In genomic region chr3:29618395-29619291, GRCh38 we compare ENCODE assay signal across 17 cellular contexts.
DNase-seq lines count a peak whose midpoint lies in the region; ATAC-seq and TF ChIP-seq lines count a peak whose summit lies in the region.
"Had no signal": no experiment of that assay in that cellular context is flagged by ENCODE, and none has a peak within 500 bp of the region (broad histone marks: within the 10 kb centered on the region; RNA-seq: fewer than 3 reads in every experiment).

No MANE protein-coding gene starts in this region.

- in situ Hi-C loops in G401 (cut with HindIII; ENCODE audit: low sequenced_read_pairs) = no loop called here

- no peaks in the 10 kb centered on the region for H3K4me1 Mint-ChIP-seq in activated CD8-positive, alpha-beta T cell treated with anti-CD3 and anti-CD28 coated beads for 36 hours (ENCODE audit: low read depth)
- no peaks in the 10 kb centered on the region for H3K4me1 Mint-ChIP-seq in CD8-positive, alpha-beta T cell (ENCODE audit: low read depth)

- no peaks in the 10 kb centered on the region for H3K9me3 Mint-ChIP-seq in activated CD8-positive, alpha-beta T cell treated with anti-CD3 and anti-CD28 coated beads for 36 hours
- H3K9me3 Mint-ChIP-seq in CD8-positive, alpha-beta T cell = no peaks in the 10 kb centered on the region
- H3K9me3 Mint-ChIP-seq: neural progenitor cell had no signal

- intact Hi-C loops in activated CD8-positive, alpha-beta T cell treated with anti-CD3 and anti-CD28 coated beads for 36 hours (cut with micrococcal nuclease) = no loop called here
- intact Hi-C loops in CD8-positive, alpha-beta T cell (cut with DNase I, micrococcal nuclease) = no loop called here

- H3K27me3 Mint-ChIP-seq in activated CD8-positive, alpha-beta T cell treated with anti-CD3 and anti-CD28 coated beads for 36 hours = peaks cover 2% of the 10 kb centered on the region
- H3K27me3 Mint-ChIP-seq in CD8-positive, alpha-beta T cell (ENCODE audit: low read depth) = no peaks in the 10 kb centered on the region

- H3K9me3 ChIP-seq in CD8-positive, alpha-beta T cell (ENCODE audit: low read length) = no peaks in the 10 kb centered on the region
- H3K9me3 ChIP-seq: Peyer's patch, spleen, transverse colon had no signal

- H3K27ac Mint-ChIP-seq in activated CD8-positive, alpha-beta T cell treated with anti-CD3 and anti-CD28 coated beads for 36 hours = no peak overlapping the region
- no peak overlapping the region for H3K27ac Mint-ChIP-seq in CD8-positive, alpha-beta T cell
- H3K27ac Mint-ChIP-seq: neural progenitor cell had no signal

- no peaks in the 10 kb centered on the region for H3K36me3 ChIP-seq in CD8-positive, alpha-beta T cell (ENCODE audit: insufficient read depth, low read length)
- H3K36me3 ChIP-seq: neural progenitor cell, Peyer's patch, spleen, transverse colon had no signal

- DNase-seq in CD1c-positive myeloid dendritic cell (ENCODE audit: extremely low spot score) (peak; percentile 64), SKM-1 (lab: John Stamatoyannopoulos, UW; ENCODE audit: unreplicated experiment) (peak; percentile 15), fibroblast of pulmonary artery (ENCODE audit: low read depth) (peak; percentile 63), omental fat pad (ENCODE audit: low spot score) (no peak), G401 (ENCODE audit: low spot score) (no peak)
- no peak for DNase-seq in activated CD8-positive, alpha-beta T cell treated with anti-CD3 and anti-CD28 coated beads for 36 hours
- DNase-seq in CD8-positive, alpha-beta T cell = no peak
- DNase-seq: activated CD4-positive, alpha-beta T cell treated with anti-CD3 and anti-CD28 coated beads for 48 hours; DMS 273 treated with DMSO at 0.1 percent for 48 hours; hippocampal formation; NCI-H1092 treated with DMSO at 0.1 percent for 48 hours; NCI-H446; Peyer's patch; spleen; transverse colon had no signal

- POLR2A ChIA-PET in activated CD8-positive, alpha-beta T cell treated with anti-CD3 and anti-CD28 coated beads for 36 hours (lab: Charles Lee) = no interaction called here
- POLR2A ChIA-PET in CD8-positive, alpha-beta T cell (lab: Charles Lee) = no interaction called here

- no peak overlapping the region for H3K4me3 Mint-ChIP-seq in activated CD8-positive, alpha-beta T cell treated with anti-CD3 and anti-CD28 coated beads for 36 hours
- H3K4me3 Mint-ChIP-seq in CD8-positive, alpha-beta T cell = no peak overlapping the region
- H3K4me3 Mint-ChIP-seq: neural progenitor cell had no signal

- CTCF ChIA-PET in activated CD8-positive, alpha-beta T cell treated with anti-CD3 and anti-CD28 coated beads for 36 hours (lab: Charles Lee) = no interaction called here
- CTCF ChIA-PET in CD8-positive, alpha-beta T cell (lab: Charles Lee) = no interaction called here

- no peak overlapping the region for H3K27ac ChIP-seq in CD8-positive, alpha-beta T cell (ENCODE audit: low read depth, low read length)
- H3K27ac ChIP-seq: neural progenitor cell, transverse colon had no signal

- no peaks in the 10 kb centered on the region for H3K4me1 ChIP-seq in CD8-positive, alpha-beta T cell (ENCODE audit: insufficient read depth, low read length)
- H3K4me1 ChIP-seq: neural progenitor cell, Peyer's patch, spleen, transverse colon had no signal

- H3K4me3 ChIP-seq in fibroblast of pulmonary artery (replicated peaks; ENCODE audit: low read depth, low read length) = no peak overlapping the region
- no peak overlapping the region for H3K4me3 ChIP-seq in CD8-positive, alpha-beta T cell (ENCODE audit: low read depth, low read length)
- H3K4me3 ChIP-seq: neural progenitor cell, Peyer's patch, spleen, transverse colon had no signal

- ATAC-seq in omental fat pad (ENCODE audit: low FRiP score) = peak; percentile 59
- ATAC-seq in activated CD8-positive, alpha-beta T cell treated with anti-CD3 and anti-CD28 coated beads for 36 hours = no peak
- no peak for ATAC-seq in GM18858 (IDR thresholded peaks at IDR 0.05; ENCODE audit: unreplicated experiment)
- ATAC-seq in CD8-positive, alpha-beta T cell = no peak

- TF ChIP-seq CTCF in fibroblast of pulmonary artery (IDR thresholded peaks at IDR 0.05; ENCODE audit: low read length, missing control alignments) (no peak), omental fat pad (IDR thresholded peaks at IDR 0.05) (no peak)
- TF ChIP-seq CTCF in activated CD8-positive, alpha-beta T cell treated with anti-CD3 and anti-CD28 coated beads for 36 hours (IDR thresholded peaks at IDR 0.05) = no peak
- no peak for TF ChIP-seq CTCF in CD8-positive, alpha-beta T cell (IDR thresholded peaks at IDR 0.05)

- no peaks in the 10 kb centered on the region for H3K27me3 ChIP-seq in CD8-positive, alpha-beta T cell (ENCODE audit: insufficient read depth, low read length)
- H3K27me3 ChIP-seq: neural progenitor cell, Peyer's patch, spleen, transverse colon had no signal

- no peaks in the 10 kb centered on the region for H3K36me3 Mint-ChIP-seq in activated CD8-positive, alpha-beta T cell treated with anti-CD3 and anti-CD28 coated beads for 36 hours (ENCODE audit: low read depth)
- H3K36me3 Mint-ChIP-seq in CD8-positive, alpha-beta T cell = no peaks in the 10 kb centered on the region
- H3K36me3 Mint-ChIP-seq: neural progenitor cell had no signal

Comparison
In these comparisons a context has a peak if more than half of its experiments do, and no peak if none do; other contexts are left out.
1. DNase-seq: peak in CD1c-positive myeloid dendritic cell (single experiment), SKM-1 (single experiment) and fibroblast of pulmonary artery (single experiment); none in omental fat pad (single experiment), activated CD8-positive, alpha-beta T cell treated with anti-CD3 and anti-CD28 coated beads for 36 hours (single experiment), G401 (single experiment) and CD8-positive, alpha-beta T cell (0 of 7).